ENCODE assay signal across 10 cellular contexts in genomic region chr9:88747768-88748167, GRCh38.
DNase-seq lines count a peak whose midpoint lies in the region; ATAC-seq, FAIRE-seq and TF ChIP-seq lines count a peak whose summit lies in the region.
"Had no signal": no experiment of that assay in that cellular context is flagged by ENCODE, and none has a peak within 500 bp of the region (broad histone marks: within the 10 kb centered on the region; RNA-seq: fewer than 3 reads in every experiment).

No MANE protein-coding gene starts in this region.

- H3K27me3 ChIP-seq in AG04450 (ENCODE audit: control insufficient read depth, insufficient read depth, low read length): no peaks in the 10 kb centered on the region
- H3K27me3 ChIP-seq in mammary epithelial cell (ENCODE audit: insufficient read depth, low read length): no peaks in the 10 kb centered on the region

- H3K27ac ChIP-seq in AG04450 (ENCODE audit: low read depth, low read length) (peak overlapping the region; percentile 90), mammary epithelial cell (ENCODE audit: insufficient read depth, low read depth, low read length) (no peak overlapping the region), kidney (ENCODE audit: low read depth in 2 of 2, low read length in 2 of 2) (no peak overlapping the region)

- dilution Hi-C loops in mammary epithelial cell (cut with HindIII; ENCODE audit: low sequenced_read_pairs): no loop called here

- TF ChIP-seq CTCF in AG04450 (IDR thresholded peaks at IDR 0.05; ENCODE audit: low read depth, low read length) (no peak; the same call in 1 of the 2 replicates), LNCaP clone FGC (IDR thresholded peaks at IDR 0.05; ENCODE audit: control insufficient read depth, extremely low read depth, insufficient read depth) (no peak), mammary epithelial cell (conservative IDR thresholded peaks at IDR 0.05 in 1 of 2, IDR thresholded peaks at IDR 0.05 in 1 of 2; ENCODE audit: extremely low read depth in 1 of 2, insufficient read depth in 1 of 2, low read depth in 1 of 2, low read length in 2 of 2) (peak in 1 of 2 donors; percentile 8), kidney (IDR thresholded peaks at IDR 0.05; ENCODE audit: borderline replicate concordance, extremely low read depth, insufficient read depth) (no peak)

- no peak for DNase-seq in AG04450 (ENCODE audit: low read depth, low spot score)
- peak; percentile 70 for DNase-seq in LNCaP clone FGC (ENCODE audit: low read depth)
- DNase-seq in mammary epithelial cell: peak; percentile 79
- peak; percentile 34 for DNase-seq in kidney
- no peak for DNase-seq in activated naive CD4-positive, alpha-beta T cell treated with Interleukin-2 at 50 U/mL for 16 hours
- no peak for DNase-seq in NCI-H1105 (lab: John Stamatoyannopoulos, UW)
- no peak for DNase-seq in KBM-7
- DNase-seq: Calu3, NCI-H2029 had no signal

- no peak overlapping the region for H3K9ac ChIP-seq in mammary epithelial cell (ENCODE audit: insufficient read depth, low read length)
- H3K9ac ChIP-seq in kidney (ENCODE audit: low read length in 2 of 2): no peak overlapping the region

- H3K4me2 ChIP-seq in mammary epithelial cell (ENCODE audit: insufficient read depth, low read depth, low read length): no peak overlapping the region

- CTCF ChIA-PET in AG04450 (lab: Charles Lee): interaction anchor here (1.1 kb wide), 1 partner anchor 253 kb away, joined by 3 read pairs; no protein-coding TSS in a partner anchor
- CTCF ChIA-PET in mammary epithelial cell (lab: Charles Lee; ENCODE audit: low non-redundant PET): no interaction called here

- H3K4me1 ChIP-seq in mammary epithelial cell (ENCODE audit: insufficient read depth, low read length) (peaks cover 13% of the 10 kb centered on the region), kidney (ENCODE audit: control insufficient read depth in 1 of 2, insufficient read depth in 1 of 2, low read depth in 1 of 2, low read length in 2 of 2) (peaks cover 5 to 11% of the 10 kb centered on the region in 2 donors)

- ATAC-seq in HG03432 (IDR thresholded peaks at IDR 0.05; ENCODE audit: unreplicated experiment): no peak

- no peaks in the 10 kb centered on the region for H4K20me1 ChIP-seq in mammary epithelial cell (ENCODE audit: insufficient read depth, low read length)

- in situ Hi-C loops in mammary epithelial cell (cut with MboI; ENCODE audit: low sequenced_read_pairs in 2 of 2) (no loop called here), KBM-7 (cut with MboI; ENCODE audit: low pct_unique_long_range_greater_than_20kb, low sequenced_read_pairs) (no loop called here)

- POLR2A ChIA-PET in AG04450 (lab: Yijun Ruan, JAX): no interaction called here

- no peak overlapping the region for H3K4me3 ChIP-seq in AG04450 (ENCODE audit: low read depth, low read length)
- H3K4me3 ChIP-seq in LNCaP clone FGC (ENCODE audit: low read depth, low read length): no peak overlapping the region
- no peak overlapping the region for H3K4me3 ChIP-seq in mammary epithelial cell (replicated peaks in 1 of 3; ENCODE audit: insufficient read depth in 1 of 3, low read depth in 2 of 3, low read length in 3 of 3)
- H3K4me3 ChIP-seq in kidney (ENCODE audit: low read length in 2 of 2): no peak overlapping the region

- intact Hi-C loops in mammary epithelial cell (cut with micrococcal nuclease): no loop called here
- intact Hi-C loops in kidney (cut with DNase I): no loop called here

- no peak overlapping the region for H2AFZ ChIP-seq in mammary epithelial cell (ENCODE audit: low read depth, low read length)

- H3K9me3 ChIP-seq in AG04450 (ENCODE audit: control insufficient read depth, insufficient read depth, low read length): peaks cover 9% of the 10 kb centered on the region
- H3K9me3 ChIP-seq in mammary epithelial cell (replicated peaks; ENCODE audit: insufficient read depth, low read length): no peaks in the 10 kb centered on the region
- no peaks in the 10 kb centered on the region for H3K9me3 ChIP-seq in kidney (ENCODE audit: control insufficient read depth in 1 of 2, low read length in 2 of 2)

- no peaks in the 10 kb centered on the region for H3K36me3 ChIP-seq in mammary epithelial cell (ENCODE audit: insufficient read depth, low read length)
- H3K36me3 ChIP-seq in kidney (ENCODE audit: control insufficient read depth in 1 of 2, insufficient read depth in 2 of 2, low read length in 2 of 2): no peaks in the 10 kb centered on the region

- no TSS peak for BruUV-seq in mammary epithelial cell (replicated peaks; lab: Mats Ljungman, UMichigan)

- no peak for FAIRE-seq in kidney (lab: Jason Lieb, UNC)

- no peaks in the 10 kb centered on the region for H3K79me2 ChIP-seq in mammary epithelial cell (ENCODE audit: insufficient read depth, low read length)

- 58% methylated on average over 5 of the region's 5 CpGs for WGBS in mammary epithelial cell (ENCODE audit: low coverage, missing lambda C conversion rate)

Comparison
In these comparisons a context has a peak if more than half of its experiments do, and no peak if none do; other contexts are left out.
1. DNase-seq: peak in LNCaP clone FGC (single experiment), mammary epithelial cell (single experiment) and kidney (single experiment); none in AG04450 (single experiment), activated naive CD4-positive, alpha-beta T cell treated with Interleukin-2 at 50 U/mL for 16 hours (single experiment), NCI-H1105 (single experiment) and KBM-7 (single experiment).